12 cellular contexts compared by ENCODE assay signal in genomic region chr1:45864765-45865164, GRCh38.
A peak's percentile ranks its signal among the peaks of the same experiment; 100 is the strongest.
DNase-seq lines count a peak whose midpoint lies in the region; TF ChIP-seq lines count a peak whose summit lies in the region.
"Had no signal": no experiment of that assay in that cellular context is flagged by ENCODE, and none has a peak within 500 bp of the region (broad histone marks: within the 10 kb centered on the region; RNA-seq: fewer than 3 reads in every experiment).

No MANE protein-coding gene starts in this region.

- in situ Hi-C loops in G401 (cut with HindIII; ENCODE audit: low sequenced_read_pairs): loop anchor here (25.0 kb wide), 1 partner anchor 227 kb away; no protein-coding TSS in a partner anchor
- in situ Hi-C loops in GM13976 (cut with MboI; ENCODE audit: low sequenced_read_pairs, unreplicated experiment): no loop called here

- DNase-seq in G401 (ENCODE audit: low spot score): peak; percentile 46
- peak; percentile 61 for DNase-seq in NCI-H69 (lab: John Stamatoyannopoulos, UW)
- no peak for DNase-seq in SW 1271 (lab: John Stamatoyannopoulos, UW)
- no peak for DNase-seq in GM13976 (ENCODE audit: low spot score)
- DNase-seq in mucosa of gallbladder (ENCODE audit: low spot score): no peak
- no peak for DNase-seq in NCI-H187 (lab: John Stamatoyannopoulos, UW)
- DNase-seq: naive thymus-derived CD8-positive, alpha-beta T cell; NCI-H2227 treated with DMSO at 0.1 percent for 48 hours; T-cell had no signal

- H3K4me1 ChIP-seq in endocrine pancreas (ENCODE audit: control insufficient read depth, insufficient read depth, low read length): peaks cover 10% of the 10 kb centered on the region
- H3K4me1 ChIP-seq in parathyroid adenoma: no peaks in the 10 kb centered on the region
- H3K4me1 ChIP-seq: ascending aorta had no signal

- TF ChIP-seq CTCF in parathyroid adenoma (IDR thresholded peaks at IDR 0.05): no peak
- no peak for TF ChIP-seq CTCF in GM13976 (IDR thresholded peaks at IDR 0.05; ENCODE audit: borderline replicate concordance, control extremely low read depth, extremely low read depth, insufficient read depth, missing control alignments)

- no peaks in the 10 kb centered on the region for H3K79me2 ChIP-seq in parathyroid adenoma

- no peaks in the 10 kb centered on the region for H3K27me3 ChIP-seq in endocrine pancreas (ENCODE audit: control insufficient read depth, insufficient read depth, low read length)
- no peaks in the 10 kb centered on the region for H3K27me3 ChIP-seq in parathyroid adenoma (ENCODE audit: control insufficient read depth, insufficient read depth, low read length)
- H3K27me3 ChIP-seq: ascending aorta had no signal

- H3K9ac ChIP-seq in endocrine pancreas (ENCODE audit: control insufficient read depth, insufficient read depth, low read length): no peak overlapping the region
- no peak overlapping the region for H3K9ac ChIP-seq in parathyroid adenoma

- H2AFZ ChIP-seq in parathyroid adenoma: peak overlapping the region; percentile 34

- H3K36me3 ChIP-seq in endocrine pancreas (ENCODE audit: control insufficient read depth, insufficient read depth, low read length) (no peaks in the 10 kb centered on the region), parathyroid adenoma (ENCODE audit: control insufficient read depth, insufficient read depth, low read length) (no peaks in the 10 kb centered on the region)
- H3K36me3 ChIP-seq: ascending aorta had no signal

- H3K4me2 ChIP-seq in parathyroid adenoma (ENCODE audit: low read length): peak overlapping the region; percentile 67

- H3K27ac ChIP-seq in parathyroid adenoma: no peak overlapping the region
- H3K27ac ChIP-seq: ascending aorta had no signal

- H3K4me3 ChIP-seq in endocrine pancreas (ENCODE audit: control insufficient read depth, insufficient read depth, low read length) (peak overlapping the region; percentile 85), parathyroid adenoma (ENCODE audit: low read depth, low read length) (peak overlapping the region; percentile 38)

- H3K9me3 ChIP-seq in endocrine pancreas (ENCODE audit: control insufficient read depth, low read length) (no peaks in the 10 kb centered on the region), parathyroid adenoma (ENCODE audit: control insufficient read depth, low read length) (no peaks in the 10 kb centered on the region)
- H3K9me3 ChIP-seq: ascending aorta had no signal

Comparison
In these comparisons a context has a peak if more than half of its experiments do, and no peak if none do; other contexts are left out.
1. DNase-seq: peak in G401 (single experiment) and NCI-H69 (single experiment); none in SW 1271 (0 of 2), GM13976 (single experiment), mucosa of gallbladder (single experiment) and NCI-H187 (0 of 2).